ENCODE assay signal across 8 cellular contexts in the genomic region with DNA sequence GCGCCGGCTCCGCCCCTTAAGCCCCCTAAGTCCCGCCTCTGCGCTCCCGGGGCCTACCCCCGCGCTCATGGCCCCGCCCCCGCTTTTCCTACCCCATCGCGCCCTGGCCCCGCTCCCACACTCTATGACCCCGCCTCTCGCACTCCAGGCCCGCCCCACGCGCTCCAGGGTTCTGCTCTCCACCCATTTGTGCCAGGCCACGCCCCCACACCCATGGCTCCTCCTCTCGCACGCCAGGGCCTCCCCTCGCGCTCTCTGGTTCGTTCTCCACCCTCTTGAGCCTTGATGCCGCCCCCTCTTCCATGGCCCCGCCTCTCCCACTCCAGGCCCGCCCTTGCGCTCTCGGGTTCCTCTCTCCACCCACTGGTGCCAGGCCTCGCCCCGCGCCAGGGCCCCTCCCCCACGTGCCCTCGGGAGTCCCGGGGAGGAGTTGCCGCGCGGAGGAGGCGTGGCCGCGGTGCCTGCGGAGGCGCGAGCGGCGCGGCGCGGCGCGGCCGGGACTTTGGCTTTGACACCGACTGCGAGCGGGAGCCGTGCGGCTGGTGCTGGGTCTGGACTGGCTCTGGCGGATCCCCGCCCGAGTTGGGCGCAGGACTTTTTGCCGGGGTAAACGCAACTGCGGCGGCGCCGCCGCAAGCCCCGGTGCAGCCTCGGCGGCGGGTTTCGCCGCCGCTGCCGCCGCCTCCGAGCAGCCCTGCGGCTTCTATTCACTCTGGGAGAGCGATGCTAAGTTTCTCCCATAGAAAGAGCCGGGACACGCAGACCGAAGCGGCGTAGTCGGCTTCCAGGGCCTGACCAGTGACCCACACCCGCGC. TPM values are rescaled to one million over a fixed set of nuclear protein-coding genes. Genes with fewer than 3 reads are reported as not detected.
DNase-seq lines count a peak whose midpoint lies in the region; TF ChIP-seq lines count a peak whose summit lies in the region.

TSS of gene EEPD1 (plus strand) at position 499 of the 815 bp plus-strand sequence. CDS start 1,071 bp downstream, outside the sequence.

- H3K9me3 ChIP-seq in CD8-positive, alpha-beta memory T cell (ENCODE audit: low read length), result no peaks in the 10 kb centered on the region

- POLR2A ChIA-PET in CD8-positive, alpha-beta memory T cell (lab: Charles Lee), result no interaction called here

- CTCF ChIA-PET in CD8-positive, alpha-beta memory T cell (lab: Charles Lee), result no interaction called here

- no peaks in the 10 kb centered on the region for H3K27me3 ChIP-seq in CD8-positive, alpha-beta memory T cell (ENCODE audit: insufficient read depth, low read length, poor library complexity, severe bottlenecking)

- peak within 1 kb of the TSS; percentile 7 to 84 (median 40) for H3K27ac Mint-ChIP-seq in CD8-positive, alpha-beta memory T cell

- peaks cover 14 to 41% (median 33%) of the 10 kb centered on the region in 3 donors for H3K4me1 Mint-ChIP-seq in CD8-positive, alpha-beta memory T cell

- peak within 1 kb of the TSS; percentile 73 for H3K4me3 ChIP-seq in CD8-positive, alpha-beta memory T cell (ENCODE audit: low read length)

- no peaks in the 10 kb centered on the region for H3K36me3 ChIP-seq in CD8-positive, alpha-beta memory T cell (ENCODE audit: insufficient read depth, low read length)

- peaks cover 0 to 5% of the 10 kb centered on the region in 2 donors for H3K27me3 Mint-ChIP-seq in CD8-positive, alpha-beta memory T cell

- H3K4me3 Mint-ChIP-seq in CD8-positive, alpha-beta memory T cell, result peak within 1 kb of the TSS; percentile 78 to 90 (median 82)

- peak within 1 kb of the TSS; percentile 51 for H3K27ac ChIP-seq in CD8-positive, alpha-beta memory T cell (ENCODE audit: low read depth, low read length)

- peak; percentile 99 to 100 (median 100) for DNase-seq in CD8-positive, alpha-beta memory T cell
- peak; percentile 97 for DNase-seq in GM20000 (ENCODE audit: low spot score)
- DNase-seq in HS-5 (ENCODE audit: low read depth), result peak; percentile 98
- DNase-seq in NOMO-1 (lab: John Stamatoyannopoulos, UW; ENCODE audit: unreplicated experiment in 2 of 2), result peak; percentile 100
- peak; percentile 100 for DNase-seq in activated CD8-positive, alpha-beta memory T cell treated with anti-CD3 and anti-CD28 coated beads for 24 hours
- DNase-seq in effector CD8-positive, alpha-beta T cell (lab: John Stamatoyannopoulos, UW), result peak; percentile 100
- peak; percentile 99 to 100 for DNase-seq in lung microvascular endothelial cell (ENCODE audit: low read depth in 2 of 2)
- DNase-seq in stimulated activated CD4-positive, alpha-beta T cell treated with anti-CD3 and anti-CD28 coated beads, TNF-alpha, amount 100 ng/mL, for 4 hours (ENCODE audit: low read depth in 3 of 3), result peak; percentile 100

- no peak for TF ChIP-seq CTCF in GM20000 (IDR thresholded peaks at IDR 0.05; ENCODE audit: extremely low read depth, missing control alignments)

- H3K4me1 ChIP-seq in CD8-positive, alpha-beta memory T cell (ENCODE audit: insufficient read depth, low read length), result peaks cover 15% of the 10 kb centered on the region

- H3K9me3 Mint-ChIP-seq in CD8-positive, alpha-beta memory T cell, result no peaks in the 10 kb centered on the region

- peaks cover 0 to 2% (median 0%) of the 10 kb centered on the region in 3 donors for H3K36me3 Mint-ChIP-seq in CD8-positive, alpha-beta memory T cell

RNA-seq across cellular contexts. Expression of gene EEPD1, which starts in this region (rescaled TPM):
- total RNA-seq in CD8-positive, alpha-beta memory T cell, result under 1 TPM; 0.66 to 0.84 TPM
- 15.0 TPM for polyA plus RNA-seq in CD8-positive, alpha-beta memory T cell
- total RNA-seq in lung microvascular endothelial cell, result 0.20 and 0.65 TPM in 2 replicates

Comparison
In these comparisons a context has a peak if more than half of its experiments do, and no peak if none do; other contexts are left out.
1. Peak in every context shown above with its lines: DNase-seq, H3K4me3 ChIP-seq and H3K27ac ChIP-seq.
2. Peak in DNase-seq in lung microvascular endothelial cell; RNA of the gene not detected or under 1 TPM.